Comparison of ENCODE assay signal across 30 cellular contexts in genomic region chr12:3035171-3035570, GRCh38. TPM values are rescaled to one million over a fixed set of nuclear protein-coding genes. Genes with fewer than 3 reads are reported as not detected.
DNase-seq lines count a peak whose midpoint lies in the region; ATAC-seq and TF ChIP-seq lines count a peak whose summit lies in the region.
"Had no signal": no experiment of that assay in that cellular context is flagged by ENCODE, and none has a peak within 500 bp of the region (broad histone marks: within the 10 kb centered on the region; RNA-seq: fewer than 3 reads in every experiment).

No MANE protein-coding gene starts in this region.

- H3K36me3 ChIP-seq in heart left ventricle (peaks cover 0 to 21% (median 9%) of the 10 kb centered on the region in 9 donors), aorta (ENCODE audit: control insufficient read depth in 1 of 2, insufficient read depth in 2 of 2, low read length in 1 of 2) (peaks cover 2 to 4% of the 10 kb centered on the region in 2 donors)
- H3K36me3 ChIP-seq: prostate gland, vagina had no signal

- H3K9me3 Mint-ChIP-seq in chondrocyte (ENCODE audit: low read depth): no peaks in the 10 kb centered on the region
- H3K9me3 Mint-ChIP-seq in activated naive CD4-positive, alpha-beta T cell treated with anti-CD3 and anti-CD28 coated beads, Interleukin-2, amount 50 U/mL, for 72 hours: no peaks in the 10 kb centered on the region
- H3K9me3 Mint-ChIP-seq: activated CD8-positive, alpha-beta T cell treated with anti-CD3 and anti-CD28 coated beads for 36 hours; activated naive CD4-positive, alpha-beta T cell treated with anti-CD3 and anti-CD28 coated beads, Interleukin-2, amount 10 ng/mL, durations not matched to agents 7 days and 5 days; activated T-cell treated with anti-CD3 and anti-CD28 coated beads, Interleukin-2, amount 50 U/mL, for 4 hours; CD4-positive, alpha-beta T cell; immature natural killer cell; memory B cell; natural killer cell treated with Interleukin-12 subunit alpha and Interleukin-12 subunit beta and Interleukin-15 and Interleukin-18, amount 100 ng/mL, for 72 hours had no signal

- intact Hi-C loops in heart left ventricle (cut with DNase I) (loop anchor here in 8 of 10 donors (2.0 to 10.0 kb wide), 7 partner anchors 70 to 290 kb away; partner anchors contain the start of gene TEX52 (in 6 of the 8)), cardiac septum (cut with DNase I) (loop anchor here (2.0 kb wide), 2 partner anchors 76 to 150 kb away; partner anchors contain the start of gene TEAD4), aorta (cut with DNase I) (loop anchor here (5.0 to 10.0 kb wide), 3 partner anchors 150 to 183 kb away; partner anchors contain the start of gene TEX52 (in 1 of the 2))

- peaks cover 16% of the 10 kb centered on the region for H3K36me3 Mint-ChIP-seq in chondrocyte (ENCODE audit: low read depth)
- H3K36me3 Mint-ChIP-seq in activated naive CD4-positive, alpha-beta T cell treated with anti-CD3 and anti-CD28 coated beads, Interleukin-2, amount 50 U/mL, for 72 hours: no peaks in the 10 kb centered on the region
- H3K36me3 Mint-ChIP-seq: activated naive CD4-positive, alpha-beta T cell treated with anti-CD3 and anti-CD28 coated beads, Interleukin-2, amount 10 ng/mL, durations not matched to agents 7 days and 5 days; immature natural killer cell; memory B cell; natural killer cell treated with Interleukin-12 subunit alpha and Interleukin-12 subunit beta and Interleukin-15 and Interleukin-18, amount 100 ng/mL, for 72 hours had no signal

- 59 to 69% (median 65%) methylated on average over 5 of the region's 5 CpGs for WGBS in heart left ventricle, 4 donors
- WGBS in aorta, 2 donors: 70 to 78% methylated on average over 5 of the region's 5 CpGs

- H3K9me3 ChIP-seq in heart left ventricle: no peaks in the 10 kb centered on the region
- H3K9me3 ChIP-seq in aorta (ENCODE audit: control insufficient read depth, low read length): no peaks in the 10 kb centered on the region
- H3K9me3 ChIP-seq: A549, body of pancreas, esophagus squamous epithelium, prostate gland, vagina had no signal

- H3K4me3 Mint-ChIP-seq in chondrocyte (ENCODE audit: unreplicated experiment): no peak overlapping the region
- H3K4me3 Mint-ChIP-seq: activated CD8-positive, alpha-beta T cell treated with anti-CD3 and anti-CD28 coated beads for 36 hours; activated naive CD4-positive, alpha-beta T cell treated with anti-CD3 and anti-CD28 coated beads, Interleukin-2, amount 10 ng/mL, durations not matched to agents 7 days and 5 days; activated T-cell treated with anti-CD3 and anti-CD28 coated beads, Interleukin-2, amount 50 U/mL, for 4 hours; CD4-positive, alpha-beta T cell; immature natural killer cell; memory B cell; natural killer cell treated with Interleukin-12 subunit alpha and Interleukin-12 subunit beta and Interleukin-15 and Interleukin-18, amount 100 ng/mL, for 72 hours had no signal

- TF ChIP-seq POLR2A in heart left ventricle (IDR thresholded peaks at IDR 0.05): no peak

- H3K27me3 ChIP-seq in heart left ventricle: no peaks in the 10 kb centered on the region
- no peaks in the 10 kb centered on the region for H3K27me3 ChIP-seq in layer of hippocampus (ENCODE audit: control insufficient read depth, insufficient read depth, low read length)
- H3K27me3 ChIP-seq in aorta (ENCODE audit: control insufficient read depth in 1 of 2, insufficient read depth in 2 of 2, low read length in 1 of 2): no peaks in the 10 kb centered on the region
- H3K27me3 ChIP-seq: body of pancreas, esophagus squamous epithelium, vagina had no signal

- H3K4me1 ChIP-seq in heart left ventricle: peaks cover 0 to 36% (median 17%) of the 10 kb centered on the region in 12 donors
- H3K4me1 ChIP-seq in aorta (ENCODE audit: control insufficient read depth in 1 of 2, insufficient read depth in 2 of 2, low read length in 2 of 2): no peaks in the 10 kb centered on the region
- H3K4me1 ChIP-seq: A549, prostate gland, vagina had no signal

- TF ChIP-seq CTCF in heart left ventricle (IDR thresholded peaks at IDR 0.05) (no peak), chondrocyte (IDR thresholded peaks at IDR 0.05) (no peak)

- H3K27ac Mint-ChIP-seq in chondrocyte (ENCODE audit: unreplicated experiment): peak overlapping the region; percentile 49
- no peak overlapping the region for H3K27ac Mint-ChIP-seq in activated naive CD4-positive, alpha-beta T cell treated with anti-CD3 and anti-CD28 coated beads, Interleukin-2, amount 50 U/mL, for 72 hours
- H3K27ac Mint-ChIP-seq: activated CD8-positive, alpha-beta T cell treated with anti-CD3 and anti-CD28 coated beads for 36 hours; activated naive CD4-positive, alpha-beta T cell treated with anti-CD3 and anti-CD28 coated beads, Interleukin-2, amount 10 ng/mL, durations not matched to agents 7 days and 5 days; CD4-positive, alpha-beta T cell; immature natural killer cell; memory B cell; natural killer cell treated with Interleukin-12 subunit alpha and Interleukin-12 subunit beta and Interleukin-15 and Interleukin-18, amount 100 ng/mL, for 72 hours had no signal

- H3K27ac ChIP-seq in heart left ventricle (no peak overlapping the region), layer of hippocampus (ENCODE audit: low read depth, low read length) (peak overlapping the region; percentile 98), aorta (ENCODE audit: low read depth in 1 of 2, low read length in 2 of 2) (no peak overlapping the region)
- H3K27ac ChIP-seq: A549, body of pancreas, esophagus squamous epithelium, prostate gland, vagina had no signal

- H3K4me1 Mint-ChIP-seq in chondrocyte (ENCODE audit: low read depth): peaks cover 18% of the 10 kb centered on the region
- H3K4me1 Mint-ChIP-seq: activated naive CD4-positive, alpha-beta T cell treated with anti-CD3 and anti-CD28 coated beads, Interleukin-2, amount 10 ng/mL, durations not matched to agents 7 days and 5 days; immature natural killer cell; memory B cell had no signal

- ATAC-seq in heart left ventricle (no peak), aorta (ENCODE audit: low FRiP score) (no peak), HG02763 (IDR thresholded peaks at IDR 0.05; ENCODE audit: unreplicated experiment) (no peak)
- ATAC-seq in activated naive CD4-positive, alpha-beta T cell treated with anti-CD3 and anti-CD28 coated beads, Interleukin-2, amount 50 U/mL, for 72 hours: no peak
- ATAC-seq: A549; activated CD8-positive, alpha-beta T cell treated with anti-CD3 and anti-CD28 coated beads for 36 hours; activated T-cell treated with anti-CD3 and anti-CD28 coated beads, Interleukin-2, amount 50 U/mL, for 4 hours; body of pancreas; K562; natural killer cell treated with Interleukin-12 subunit alpha and Interleukin-12 subunit beta and Interleukin-15 and Interleukin-18, amount 100 ng/mL, for 72 hours; Panc1 had no signal

- no peak overlapping the region for H3K4me3 ChIP-seq in heart left ventricle
- H3K4me3 ChIP-seq in aorta (ENCODE audit: low read length in 2 of 2): no peak overlapping the region
- H3K4me3 ChIP-seq: A549, body of pancreas, esophagus squamous epithelium, K562, prostate gland, vagina had no signal

- DNase-seq in heart left ventricle (peak in 3 of 5 donors; percentile 30 to 49 (median 36)), cardiac septum (ENCODE audit: low spot score) (no peak), chondrocyte (ENCODE audit: low spot score) (no peak), aorta (peak; percentile 18 to 47)
- DNase-seq in activated naive CD4-positive, alpha-beta T cell treated with anti-CD3 and anti-CD28 coated beads, Interleukin-2, amount 50 U/mL, for 72 hours (ENCODE audit: low spot score in 2 of 2): no peak
- DNase-seq in activated CD8-positive, alpha-beta memory T cell treated with anti-CD3 and anti-CD28 coated beads for 24 hours: no peak
- DNase-seq: activated CD4-positive, CD25-positive, alpha-beta regulatory T cell; activated CD8-positive, alpha-beta T cell treated with anti-CD3 and anti-CD28 coated beads for 36 hours; activated naive CD4-positive, alpha-beta T cell treated with anti-CD3 and anti-CD28 coated beads, Interleukin-2, amount 10 ng/mL, durations not matched to agents 7 days and 5 days; activated T-cell treated with anti-CD3 and anti-CD28 coated beads, Interleukin-2, amount 50 U/mL, for 4 hours; body of pancreas; CD4-positive, alpha-beta T cell; DMS153; esophagus squamous epithelium; HCEC 1CT; immature natural killer cell; NCI-H187; NCI-H226; small intestine; stimulated activated CD4-positive, alpha-beta T cell treated with anti-CD3 and anti-CD28 coated beads, Interleukin-4, amount 100 ng/mL, for 24 hours; T-helper 9 cell had no signal

- no peaks in the 10 kb centered on the region for H3K27me3 Mint-ChIP-seq in chondrocyte (ENCODE audit: low read depth)
- H3K27me3 Mint-ChIP-seq: activated CD8-positive, alpha-beta T cell treated with anti-CD3 and anti-CD28 coated beads for 36 hours; CD4-positive, alpha-beta T cell had no signal

RNA-seq across cellular contexts. Expression of gene TSPAN9, which starts 42.0 kb away (rescaled TPM):
- total RNA-seq in heart left ventricle (100 to 1,000 TPM in 8 of 9 donors, 10 to 100 TPM in 1; 70.0 to 387 (median 158) TPM), cardiac septum (299 TPM), chondrocyte (50.4 to 98.1 TPM (median 54.4 TPM) in 3 replicates), aorta (10 to 100 TPM; 43.5 to 50.6 TPM)
- polyA plus RNA-seq in heart left ventricle (100 to 1,000 TPM; 109 to 120 TPM), aorta (10 to 100 TPM in 1 of 2 donors, 1 to 10 TPM in 1; 7.1 to 27.4 TPM)
- total RNA-seq in activated naive CD4-positive, alpha-beta T cell treated with anti-CD3 and anti-CD28 coated beads, Interleukin-2, amount 50 U/mL, for 72 hours: under 1 TPM; 0.50 to 0.97 TPM

Comparison
In these comparisons a context has a peak if more than half of its experiments do, and no peak if none do; other contexts are left out.
1. DNase-seq: peak in heart left ventricle (3 of 5) and aorta (2 of 2); none in cardiac septum (single experiment), chondrocyte (single experiment), activated naive CD4-positive, alpha-beta T cell treated with anti-CD3 and anti-CD28 coated beads, Interleukin-2, amount 50 U/mL, for 72 hours (0 of 2) and activated CD8-positive, alpha-beta memory T cell treated with anti-CD3 and anti-CD28 coated beads for 24 hours (single experiment).
2. RNA of gene TSPAN9, which starts 42.0 kb away (total RNA-seq): 299 TPM in cardiac septum (single experiment), 70.0 to 387 TPM in heart left ventricle, 43.5 to 50.6 TPM in aorta and 50.4 to 98.1 TPM in chondrocyte; 0.50 to 0.97 TPM in activated naive CD4-positive, alpha-beta T cell treated with anti-CD3 and anti-CD28 coated beads, Interleukin-2, amount 50 U/mL, for 72 hours; every median in the first group is over 10 times any median in the second.